ENCODE assay signal across 12 cellular contexts in genomic region chr1:44777547-44777946, GRCh38. TPM values are rescaled to one million over a fixed set of nuclear protein-coding genes. Genes with fewer than 3 reads are reported as not detected.
DNase-seq lines count a peak whose midpoint lies in the region; ATAC-seq and TF ChIP-seq lines count a peak whose summit lies in the region.
"Had no signal": no experiment of that assay in that cellular context is flagged by ENCODE, and none has a peak within 500 bp of the region (broad histone marks: within the 10 kb centered on the region; RNA-seq: fewer than 3 reads in every experiment).

No MANE protein-coding gene starts in this region.

- H3K4me3 Mint-ChIP-seq in nephron progenitor cell: peak overlapping the region; percentile 89

- no peaks in the 10 kb centered on the region for H3K9me3 ChIP-seq in NT2/D1 (ENCODE audit: insufficient read depth, low read length)
- H3K9me3 ChIP-seq: testis had no signal

- peak overlapping the region; percentile 100 for H3K9ac ChIP-seq in NT2/D1 (ENCODE audit: insufficient read length, low read depth)

- peak overlapping the region; percentile 90 for H3K27ac Mint-ChIP-seq in nephron progenitor cell

- peaks cover 11% of the 10 kb centered on the region for H3K4me1 ChIP-seq in NT2/D1 (ENCODE audit: insufficient read depth, insufficient read length)

- H3K4me3 ChIP-seq in GM06990 (replicated peaks; ENCODE audit: low read depth, low read length) (peak overlapping the region; percentile 92), NT2/D1 (ENCODE audit: insufficient read length, low read depth) (peak overlapping the region; percentile 100)
- H3K4me3 ChIP-seq: testis had no signal

- H3K27me3 Mint-ChIP-seq in nephron progenitor cell (ENCODE audit: low read depth, poor library complexity): peaks cover 10% of the 10 kb centered on the region

- H3K36me3 ChIP-seq in GM06990 (ENCODE audit: control insufficient read depth, insufficient read depth, low read length): peaks cover 28% of the 10 kb centered on the region
- H3K36me3 ChIP-seq in NT2/D1 (ENCODE audit: insufficient read depth, insufficient read length, low read length): peaks cover 66% of the 10 kb centered on the region

- H3K9me3 Mint-ChIP-seq in nephron progenitor cell: no peaks in the 10 kb centered on the region

- DNase-seq in GM06990 (ENCODE audit: extremely low read depth, insufficient read length) (no peak), NT2/D1 (ENCODE audit: low read depth, low spot score) (no peak), cerebellum (ENCODE audit: low spot score) (peak; percentile 27), nephron progenitor cell (no peak), NOMO-1 (lab: John Stamatoyannopoulos, UW; ENCODE audit: unreplicated experiment in 2 of 2) (no peak), C1 segment of cervical spinal cord (lab: John Stamatoyannopoulos, UW) (no peak)
- DNase-seq: hypothalamus, testis had no signal

- TF ChIP-seq CTCF in GM06990 (IDR thresholded peaks at IDR 0.05; ENCODE audit: insufficient read depth, low read length, poor library complexity, severe bottlenecking): no peak
- TF ChIP-seq CTCF in nephron progenitor cell (IDR thresholded peaks at IDR 0.05): no peak

- H3K36me3 Mint-ChIP-seq in nephron progenitor cell (ENCODE audit: low read depth): peaks cover 56% of the 10 kb centered on the region

- H3K4me1 Mint-ChIP-seq in nephron progenitor cell: peaks cover 47% of the 10 kb centered on the region

- H3K27me3 ChIP-seq in GM06990 (replicated peaks; ENCODE audit: control insufficient read depth, insufficient read depth, low read length) (no peaks in the 10 kb centered on the region), NT2/D1 (ENCODE audit: insufficient read depth, insufficient read length) (no peaks in the 10 kb centered on the region)
- H3K27me3 ChIP-seq: testis had no signal

- no peak for ATAC-seq in GM18858 (IDR thresholded peaks at IDR 0.05; ENCODE audit: unreplicated experiment)
- ATAC-seq in GM21576 (IDR thresholded peaks at IDR 0.05; ENCODE audit: unreplicated experiment): no peak

RNA-seq across cellular contexts. Expression of gene RPS8, which starts 2.2 kb away (rescaled TPM):
- 658 TPM for total RNA-seq in cerebellum

RNA-seq across cellular contexts. Expression of gene BEST4, which starts 10.4 kb away (rescaled TPM):
- total RNA-seq in cerebellum: 0.27 TPM
- total RNA-seq: NCI-H460, skeletal muscle tissue had no signal

RNA-seq across cellular contexts. Expression of gene PLK3, which starts 22.6 kb away (rescaled TPM):
- total RNA-seq in cerebellum: 14.3 TPM

RNA-seq across cellular contexts. Expression of gene DYNLT4, which starts 29.6 kb away (rescaled TPM):
- total RNA-seq in cerebellum: not detected
- total RNA-seq: skeletal muscle tissue had no signal

RNA-seq across cellular contexts. Expression of gene BTBD19, which starts 30.8 kb away (rescaled TPM):
- total RNA-seq in cerebellum: 2.4 TPM
